ENCODE assay signal across 8 cellular contexts in genomic region chr7:143380264-143380645, GRCh38. TPM values are rescaled to one million over a fixed set of nuclear protein-coding genes. Genes with fewer than 3 reads are reported as not detected.
DNase-seq lines count a peak whose midpoint lies in the region; ATAC-seq and TF ChIP-seq lines count a peak whose summit lies in the region.

No MANE protein-coding gene starts in this region.

- peaks cover 44 to 45% (median 45%) of the 10 kb centered on the region in 3 donors for H3K4me1 Mint-ChIP-seq in CD8-positive, alpha-beta memory T cell

- peak overlapping the region; percentile 89 to 97 (median 93) for H3K4me3 Mint-ChIP-seq in CD8-positive, alpha-beta memory T cell

- H3K4me3 ChIP-seq in CD8-positive, alpha-beta memory T cell (ENCODE audit: low read length), result peak overlapping the region; percentile 85
- H3K4me3 ChIP-seq in epithelial cell of esophagus (ENCODE audit: low read length) (peak overlapping the region; percentile 71), mucosa of descending colon (peak overlapping the region; percentile 77)

- H3K27ac ChIP-seq in CD8-positive, alpha-beta memory T cell (ENCODE audit: low read depth, low read length), result peak overlapping the region; percentile 96

- H3K27me3 ChIP-seq in CD8-positive, alpha-beta memory T cell (ENCODE audit: insufficient read depth, low read length, poor library complexity, severe bottlenecking), result no peaks in the 10 kb centered on the region

- no peaks in the 10 kb centered on the region for H3K9me3 Mint-ChIP-seq in CD8-positive, alpha-beta memory T cell

- H3K36me3 Mint-ChIP-seq in CD8-positive, alpha-beta memory T cell, result peaks cover 0 to 18% (median 0%) of the 10 kb centered on the region in 3 donors

- TF ChIP-seq CTCF in epithelial cell of esophagus (IDR thresholded peaks at IDR 0.05; ENCODE audit: insufficient read depth, low read depth, low read length, missing control alignments) (peak; percentile 76), mucosa of descending colon (IDR thresholded peaks at IDR 0.05) (peak; percentile 87)

- intact Hi-C loops in mucosa of descending colon (cut with DNase I, micrococcal nuclease), result no loop called here

- no peaks in the 10 kb centered on the region for H3K9me3 ChIP-seq in CD8-positive, alpha-beta memory T cell (ENCODE audit: low read length)
- no peaks in the 10 kb centered on the region for H3K9me3 ChIP-seq in mucosa of descending colon

- H3K4me1 ChIP-seq in CD8-positive, alpha-beta memory T cell (ENCODE audit: insufficient read depth, low read length), result peaks cover 70% of the 10 kb centered on the region
- H3K4me1 ChIP-seq in mucosa of descending colon (ENCODE audit: low read depth), result peaks cover 29% of the 10 kb centered on the region

- POLR2A ChIA-PET in CD8-positive, alpha-beta memory T cell (lab: Charles Lee), result interaction anchor here (0.7 to 7.1 kb wide), 10 partner anchors 8 to 581 kb away, joined by 3 to 48 read pairs (median 5); partner anchors contain the start of gene EPHA1

- CTCF ChIA-PET in CD8-positive, alpha-beta memory T cell (lab: Charles Lee), result interaction anchor here (0.7 to 4.1 kb wide), 35 partner anchors 9 to 571 kb away, joined by 3 to 45 read pairs (median 5); partner anchors contain the start of genes CASP2, EPHA1, GSTK1 and TCAF1

- H3K36me3 ChIP-seq in CD8-positive, alpha-beta memory T cell (ENCODE audit: insufficient read depth, low read length), result peaks cover 7% of the 10 kb centered on the region
- H3K36me3 ChIP-seq in mucosa of descending colon (ENCODE audit: low read depth), result no peaks in the 10 kb centered on the region

- peak overlapping the region; percentile 83 to 99 (median 95) for H3K27ac Mint-ChIP-seq in CD8-positive, alpha-beta memory T cell

- DNase-seq in CD8-positive, alpha-beta memory T cell, result peak; percentile 72 to 89 (median 79)
- peak; percentile 79 for DNase-seq in NK-92 treated with Interleukin-12 subunit alpha and Interleukin-12 subunit beta, amount 100 ng/mL, for 24 hours (lab: John Stamatoyannopoulos, UW)
- DNase-seq in activated T-cell treated with anti-CD3 and anti-CD28 coated beads for 1 hour (ENCODE audit: low read depth), result peak; percentile 85
- peak; percentile 85 for DNase-seq in epithelial cell of esophagus (ENCODE audit: low read depth)
- DNase-seq in mucosa of descending colon, result peak; percentile 92 to 95 (median 94)
- DNase-seq in stimulated activated CD8-positive, alpha-beta memory T cell treated with anti-CD3 and anti-CD28 coated beads, Interleukin-2, amount 100 ng/mL, for 48 hours (ENCODE audit: low read depth in 2 of 2), result peak; percentile 79 to 81

- ATAC-seq in GM19455 (IDR thresholded peaks at IDR 0.05; ENCODE audit: unreplicated experiment) (peak; percentile 54), HG03571 (IDR thresholded peaks at IDR 0.05; ENCODE audit: unreplicated experiment) (peak; percentile 47), mucosa of descending colon (peak; percentile 77)

- peaks cover 0 to 2% of the 10 kb centered on the region in 2 donors for H3K27me3 Mint-ChIP-seq in CD8-positive, alpha-beta memory T cell

RNA-seq across cellular contexts. Expression of gene ZYX, which starts 0.9 kb away (rescaled TPM):
- total RNA-seq in CD8-positive, alpha-beta memory T cell, result 100 to 1,000 TPM; 101 to 104 TPM
- 143 TPM for polyA plus RNA-seq in CD8-positive, alpha-beta memory T cell
- total RNA-seq in mucosa of descending colon, result 100 to 1,000 TPM in 2 of 3 donors, 10 to 100 TPM in 1; 49.0 to 203 (median 109) TPM

RNA-seq across cellular contexts. Expression of gene FAM131B, which starts 17.7 kb away (rescaled TPM):
- total RNA-seq in CD8-positive, alpha-beta memory T cell, result 1 to 10 TPM; 2.4 to 2.8 TPM
- polyA plus RNA-seq in CD8-positive, alpha-beta memory T cell, result 1.6 TPM
- 1 to 10 TPM in 2 of 3 donors, under 1 TPM in 1; 0.43 to 6.2 (median 1.6) TPM for total RNA-seq in mucosa of descending colon

RNA-seq across cellular contexts. Expression of gene EPHA1, which starts 28.4 kb away (rescaled TPM):
- 1 to 10 TPM; 2.8 to 3.1 TPM for total RNA-seq in CD8-positive, alpha-beta memory T cell
- polyA plus RNA-seq in CD8-positive, alpha-beta memory T cell, result 4.6 TPM
- 10 to 100 TPM in 2 of 3 donors, 1 to 10 TPM in 1; 9.1 to 19.6 (median 18.9) TPM for total RNA-seq in mucosa of descending colon

Comparison
In these comparisons a context has a peak if more than half of its experiments do, and no peak if none do; other contexts are left out.
1. Peak in every context shown above with its lines: DNase-seq, ATAC-seq, H3K4me3 ChIP-seq and H3K27ac ChIP-seq.